Comparison of ENCODE assay signal across 8 cellular contexts in genomic region chrX:133415276-133416105, GRCh38. TPM values are rescaled to one million over a fixed set of nuclear protein-coding genes. Genes with fewer than 3 reads are reported as not detected.
DNase-seq lines count a peak whose midpoint lies in the region; ATAC-seq and TF ChIP-seq lines count a peak whose summit lies in the region.

Gene GPC4 (minus strand): TSS chrX:133415489. CDS start chrX:133414965, 524 bp downstream.

- H3K36me3 ChIP-seq in left ventricle myocardium inferior (no peaks in the 10 kb centered on the region), psoas muscle (ENCODE audit: insufficient read depth in 1 of 2, low read depth in 1 of 2) (no peaks in the 10 kb centered on the region)

- CTCF ChIA-PET in Calu3 (lab: Charles Lee): interaction anchor here (0.6 to 1.5 kb wide), 3 partner anchors 81 to 254 kb away, joined by 3 to 6 read pairs (median 4); no protein-coding TSS in a partner anchor

- peaks cover 29% of the 10 kb centered on the region for H3K36me3 Mint-ChIP-seq in Calu3 (ENCODE audit: insufficient read depth, unreplicated experiment)
- H3K36me3 Mint-ChIP-seq in activated T-cell treated with anti-CD3 and anti-CD28 coated beads, Interleukin-2, amount 50 U/mL, for 72 hours (ENCODE audit: insufficient read depth in 2 of 2): peaks cover 0 to 2% of the 10 kb centered on the region in 2 donors

- ATAC-seq in activated T-cell treated with anti-CD3 and anti-CD28 coated beads, Interleukin-2, amount 50 U/mL, for 72 hours (replicated peaks in 1 of 2): peak; percentile 23 to 57
- ATAC-seq in psoas muscle (peak; percentile 87 to 93 (median 88)), HG03280 (IDR thresholded peaks at IDR 0.05; ENCODE audit: unreplicated experiment) (no peak), GM21825 (IDR thresholded peaks at IDR 0.05; ENCODE audit: unreplicated experiment) (no peak)

- 0 to 36% (median 1%) methylated on average over 1 to 90 of the region's 90 CpGs for WGBS in psoas muscle, 3 donors

- no peak for TF ChIP-seq CTCF in Calu3 (IDR thresholded peaks at IDR 0.05; ENCODE audit: unreplicated experiment)
- peak; percentile 16 for TF ChIP-seq CTCF in left ventricle myocardium inferior (IDR thresholded peaks at IDR 0.05; ENCODE audit: borderline replicate concordance)
- TF ChIP-seq CTCF in psoas muscle (IDR thresholded peaks at IDR 0.05): no peak

- H3K9me3 Mint-ChIP-seq in Calu3 (ENCODE audit: low read depth, unreplicated experiment): no peaks in the 10 kb centered on the region
- no peaks in the 10 kb centered on the region for H3K9me3 Mint-ChIP-seq in activated T-cell treated with anti-CD3 and anti-CD28 coated beads, Interleukin-2, amount 50 U/mL, for 72 hours

- H3K27ac ChIP-seq in left ventricle myocardium inferior (replicated peaks) (peak within 1 kb of the TSS; percentile 73), psoas muscle (peak within 1 kb of the TSS; percentile 86)

- peak within 1 kb of the TSS; percentile 71 for H3K4me3 ChIP-seq in left ventricle myocardium inferior
- H3K4me3 ChIP-seq in psoas muscle: peak within 1 kb of the TSS; percentile 77

- H3K4me3 Mint-ChIP-seq in Calu3 (ENCODE audit: low read depth, unreplicated experiment): peak within 1 kb of the TSS; percentile 99
- peak within 1 kb of the TSS; percentile 81 to 88 for H3K4me3 Mint-ChIP-seq in activated T-cell treated with anti-CD3 and anti-CD28 coated beads, Interleukin-2, amount 50 U/mL, for 72 hours

- H3K4me1 Mint-ChIP-seq in Calu3 (ENCODE audit: low read depth, unreplicated experiment): no peaks in the 10 kb centered on the region
- H3K4me1 Mint-ChIP-seq in activated T-cell treated with anti-CD3 and anti-CD28 coated beads, Interleukin-2, amount 50 U/mL, for 72 hours (ENCODE audit: low read depth): no peaks in the 10 kb centered on the region

- no TSS peak for BruUV-seq in Calu3 (replicated peaks; lab: Mats Ljungman, UMichigan)

- H3K27me3 ChIP-seq in left ventricle myocardium inferior (ENCODE audit: low read depth): peaks cover 12% of the 10 kb centered on the region
- peaks cover 0 to 9% (median 0%) of the 10 kb centered on the region in 3 donors for H3K27me3 ChIP-seq in psoas muscle (ENCODE audit: insufficient read depth in 3 of 3, low read length in 2 of 3)

- peak within 1 kb of the TSS; percentile 75 for H3K27ac Mint-ChIP-seq in Calu3 (ENCODE audit: unreplicated experiment)
- no peak within 1 kb of the TSS for H3K27ac Mint-ChIP-seq in activated T-cell treated with anti-CD3 and anti-CD28 coated beads, Interleukin-2, amount 50 U/mL, for 72 hours

- H3K9me3 ChIP-seq in left ventricle myocardium inferior (replicated peaks): no peaks in the 10 kb centered on the region
- H3K9me3 ChIP-seq in psoas muscle: no peaks in the 10 kb centered on the region

- H3K27me3 Mint-ChIP-seq in Calu3 (ENCODE audit: unreplicated experiment): no peaks in the 10 kb centered on the region
- peaks cover 63% of the 10 kb centered on the region for H3K27me3 Mint-ChIP-seq in activated T-cell treated with anti-CD3 and anti-CD28 coated beads, Interleukin-2, amount 50 U/mL, for 72 hours (ENCODE audit: low read depth)

- H3K4me1 ChIP-seq in left ventricle myocardium inferior: peaks cover 11% of the 10 kb centered on the region
- H3K4me1 ChIP-seq in psoas muscle: peaks cover 9% of the 10 kb centered on the region

- intact Hi-C loops in Calu3 (cut with micrococcal nuclease; ENCODE audit: unreplicated experiment): loop anchor here (1.0 kb wide), 1 partner anchor 30 kb away; no protein-coding TSS in a partner anchor
- intact Hi-C loops in left ventricle myocardium inferior (cut with micrococcal nuclease): no loop called here
- intact Hi-C loops in psoas muscle (cut with DNase I): loop anchor here (10.0 kb wide), 3 partner anchors 109 to 249 kb away; no protein-coding TSS in a partner anchor

- DNase-seq in Calu3: peak; percentile 82
- peak; percentile 15 for DNase-seq in HS-5 (ENCODE audit: low read depth)
- peak in 1 of 2 donors; percentile 6 for DNase-seq in activated T-cell treated with anti-CD3 and anti-CD28 coated beads, Interleukin-2, amount 50 U/mL, for 72 hours
- DNase-seq in left ventricle myocardium inferior: peak; percentile 65
- peak; percentile 79 to 88 for DNase-seq in psoas muscle
- no peak for DNase-seq in dedifferentiated amniotic fluid mesenchymal stem cell (ENCODE audit: extremely low spot score)

RNA-seq across cellular contexts. Expression of gene GPC4, which starts in this region (rescaled TPM):
- total RNA-seq in Calu3 (2022) (21.8 and 26.2 TPM in 2 replicates), left ventricle myocardium inferior (7.1 TPM), psoas muscle (10 to 100 TPM; 12.3 to 22.0 (median 20.3) TPM)
- total RNA-seq in activated T-cell treated with anti-CD3 and anti-CD28 coated beads, Interleukin-2, amount 50 U/mL, for 72 hours: not detected
- polyA plus RNA-seq in psoas muscle: 10 to 100 TPM in 1 of 3 donors, 1 to 10 TPM in 2; 7.3 to 10.4 (median 9.3) TPM

Comparison
In these comparisons a context has a peak if more than half of its experiments do, and no peak if none do; other contexts are left out.
1. Peak in ATAC-seq in activated T-cell treated with anti-CD3 and anti-CD28 coated beads, Interleukin-2, amount 50 U/mL, for 72 hours; RNA of the gene not detected or under 1 TPM.
2. ATAC-seq: peak in psoas muscle (4 of 4); none in HG03280 (single experiment) and GM21825 (single experiment).